26 cellular contexts compared by ENCODE assay signal in the genomic region with DNA sequence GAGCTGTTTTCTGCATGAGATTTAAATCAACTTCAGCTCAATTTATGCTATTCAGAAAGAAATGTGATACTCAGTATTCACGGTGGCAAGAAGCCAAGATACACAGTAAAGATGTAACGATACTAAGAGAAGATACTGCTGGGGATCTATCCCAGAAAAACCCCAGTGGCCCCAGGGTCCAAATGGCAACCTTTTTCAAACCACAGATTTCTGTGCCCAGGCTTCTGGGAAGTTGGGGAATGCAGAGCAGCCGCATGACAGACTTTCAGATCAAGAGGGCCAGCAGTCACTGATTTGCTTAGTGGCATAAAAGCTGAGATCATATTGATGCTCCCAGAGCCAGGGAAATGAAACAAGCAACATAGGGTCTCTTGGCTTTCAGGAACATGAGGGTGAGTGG.
DNase-seq lines count a peak whose midpoint lies in the region; ATAC-seq and TF ChIP-seq lines count a peak whose summit lies in the region.
"Had no signal": no experiment of that assay in that cellular context is flagged by ENCODE, and none has a peak within 500 bp of the region (broad histone marks: within the 10 kb centered on the region; RNA-seq: fewer than 3 reads in every experiment).

No MANE protein-coding gene starts in this region.

- H3K9me3 ChIP-seq in suprapubic skin (no peaks in the 10 kb centered on the region), left lung (no peaks in the 10 kb centered on the region)
- H3K9me3 ChIP-seq: pancreas, right atrium auricular region, stomach, transverse colon had no signal

- no peak for ATAC-seq in left lung
- ATAC-seq: GM12878; naive thymus-derived CD8-positive, alpha-beta T cell; pancreas had no signal

- TF ChIP-seq POLR2A in suprapubic skin (IDR thresholded peaks at IDR 0.05) = no peak

- no peaks in the 10 kb centered on the region for H3K36me3 Mint-ChIP-seq in activated naive CD4-positive, alpha-beta T cell treated with anti-CD3 and anti-CD28 coated beads, Interleukin-2, amount 10 ng/mL, durations not matched to agents 7 days and 5 days
- H3K36me3 Mint-ChIP-seq: CD4-positive, alpha-beta memory T cell; naive thymus-derived CD8-positive, alpha-beta T cell had no signal

- H3K4me3 ChIP-seq in suprapubic skin (no peak overlapping the region), left lung (no peak overlapping the region)
- H3K4me3 ChIP-seq: GM12878, pancreas, right atrium auricular region, stomach, transverse colon had no signal

- no peak for TF ChIP-seq EP300 in suprapubic skin (IDR thresholded peaks at IDR 0.05)

- H3K27ac Mint-ChIP-seq in activated naive CD4-positive, alpha-beta T cell treated with anti-CD3 and anti-CD28 coated beads, Interleukin-2, amount 10 ng/mL, durations not matched to agents 7 days and 5 days = no peak overlapping the region
- H3K27ac Mint-ChIP-seq: CD4-positive, alpha-beta memory T cell; HFFc6; naive thymus-derived CD8-positive, alpha-beta T cell had no signal

- H3K27me3 Mint-ChIP-seq in activated naive CD4-positive, alpha-beta T cell treated with anti-CD3 and anti-CD28 coated beads, Interleukin-2, amount 10 ng/mL, durations not matched to agents 7 days and 5 days = no peaks in the 10 kb centered on the region
- H3K27me3 Mint-ChIP-seq: CD4-positive, alpha-beta memory T cell; central memory CD8-positive, alpha-beta T cell; naive thymus-derived CD8-positive, alpha-beta T cell had no signal

- peak; percentile 20 for DNase-seq in HT1080 (ENCODE audit: low read depth)
- peak; percentile 15 for DNase-seq in NCI-H1436 treated with DMSO at 0.1 percent for 48 hours (lab: John Stamatoyannopoulos, UW)
- DNase-seq in brain pericyte (ENCODE audit: low read depth, low spot score) = peak; percentile 1
- peak; percentile 32 for DNase-seq in left kidney (ENCODE audit: low read depth, low spot score)
- DNase-seq in suprapubic skin (ENCODE audit: low spot score in 2 of 2) = no peak
- DNase-seq in left lung = no peak
- no peak for DNase-seq in activated naive CD4-positive, alpha-beta T cell treated with anti-CD3 and anti-CD28 coated beads, Interleukin-2, amount 10 ng/mL, durations not matched to agents 7 days and 5 days
- DNase-seq: activated CD4-positive, CD25-positive, alpha-beta regulatory T cell treated with anti-CD3 and anti-CD28 coated beads, Interleukin-2, amount 50 U/mL, for 72 hours; activated T-cell treated with anti-CD3 and anti-CD28 coated beads, Interleukin-2, amount 50 U/mL, for 1 hour; amniotic stem cell; CD4-positive, alpha-beta memory T cell; DMS79; effector CD4-positive, alpha-beta T cell; HFFc6; KBM-7; naive thymus-derived CD8-positive, alpha-beta T cell; NCI-H2081; NCI-H510A; OCI-M1; pancreas; Right ventricle myocardium superior; stomach; transverse colon had no signal

- no peak overlapping the region for H3K4me3 Mint-ChIP-seq in activated naive CD4-positive, alpha-beta T cell treated with anti-CD3 and anti-CD28 coated beads, Interleukin-2, amount 10 ng/mL, durations not matched to agents 7 days and 5 days
- H3K4me3 Mint-ChIP-seq: CD4-positive, alpha-beta memory T cell; central memory CD8-positive, alpha-beta T cell; HFFc6; naive thymus-derived CD8-positive, alpha-beta T cell had no signal

- intact Hi-C loops in left lung (cut with DNase I) = no loop called here

- H3K27ac ChIP-seq in suprapubic skin (no peak overlapping the region), left lung (no peak overlapping the region)
- H3K27ac ChIP-seq: pancreas, right atrium auricular region, stomach, transverse colon had no signal

- H3K27me3 ChIP-seq in suprapubic skin = no peaks in the 10 kb centered on the region
- no peaks in the 10 kb centered on the region for H3K27me3 ChIP-seq in left lung
- H3K27me3 ChIP-seq: right atrium auricular region, stomach, transverse colon had no signal

- no peaks in the 10 kb centered on the region for H3K4me1 Mint-ChIP-seq in activated naive CD4-positive, alpha-beta T cell treated with anti-CD3 and anti-CD28 coated beads, Interleukin-2, amount 10 ng/mL, durations not matched to agents 7 days and 5 days
- H3K4me1 Mint-ChIP-seq: CD4-positive, alpha-beta memory T cell; central memory CD8-positive, alpha-beta T cell; naive thymus-derived CD8-positive, alpha-beta T cell had no signal

- CTCF ChIA-PET in activated naive CD4-positive, alpha-beta T cell treated with anti-CD3 and anti-CD28 coated beads, Interleukin-2, amount 10 ng/mL, durations not matched to agents 7 days and 5 days (lab: Charles Lee) = no interaction called here

- 49% methylated on average over 3 of the region's 3 CpGs for WGBS in suprapubic skin

- TF ChIP-seq CTCF in suprapubic skin (IDR thresholded peaks at IDR 0.05) = no peak
- no peak for TF ChIP-seq CTCF in left lung (IDR thresholded peaks at IDR 0.05)

- H3K36me3 ChIP-seq in suprapubic skin (no peaks in the 10 kb centered on the region), left lung (no peaks in the 10 kb centered on the region)
- H3K36me3 ChIP-seq: pancreas, right atrium auricular region, stomach, transverse colon had no signal

- H3K4me1 ChIP-seq in suprapubic skin = no peaks in the 10 kb centered on the region
- no peaks in the 10 kb centered on the region for H3K4me1 ChIP-seq in left lung
- H3K4me1 ChIP-seq: pancreas, right atrium auricular region, stomach, transverse colon had no signal

- H3K9me3 Mint-ChIP-seq in activated naive CD4-positive, alpha-beta T cell treated with anti-CD3 and anti-CD28 coated beads, Interleukin-2, amount 10 ng/mL, durations not matched to agents 7 days and 5 days = no peaks in the 10 kb centered on the region
- H3K9me3 Mint-ChIP-seq: CD4-positive, alpha-beta memory T cell; central memory CD8-positive, alpha-beta T cell; HFFc6; naive thymus-derived CD8-positive, alpha-beta T cell had no signal

Comparison
In these comparisons a context has a peak if more than half of its experiments do, and no peak if none do; other contexts are left out.
1. DNase-seq: peak in HT1080 (single experiment), NCI-H1436 treated with DMSO at 0.1 percent for 48 hours (single experiment), brain pericyte (single experiment) and left kidney (single experiment); none in suprapubic skin (0 of 2), left lung (0 of 2) and activated naive CD4-positive, alpha-beta T cell treated with anti-CD3 and anti-CD28 coated beads, Interleukin-2, amount 10 ng/mL, durations not matched to agents 7 days and 5 days (single experiment).